In the genomic region with DNA sequence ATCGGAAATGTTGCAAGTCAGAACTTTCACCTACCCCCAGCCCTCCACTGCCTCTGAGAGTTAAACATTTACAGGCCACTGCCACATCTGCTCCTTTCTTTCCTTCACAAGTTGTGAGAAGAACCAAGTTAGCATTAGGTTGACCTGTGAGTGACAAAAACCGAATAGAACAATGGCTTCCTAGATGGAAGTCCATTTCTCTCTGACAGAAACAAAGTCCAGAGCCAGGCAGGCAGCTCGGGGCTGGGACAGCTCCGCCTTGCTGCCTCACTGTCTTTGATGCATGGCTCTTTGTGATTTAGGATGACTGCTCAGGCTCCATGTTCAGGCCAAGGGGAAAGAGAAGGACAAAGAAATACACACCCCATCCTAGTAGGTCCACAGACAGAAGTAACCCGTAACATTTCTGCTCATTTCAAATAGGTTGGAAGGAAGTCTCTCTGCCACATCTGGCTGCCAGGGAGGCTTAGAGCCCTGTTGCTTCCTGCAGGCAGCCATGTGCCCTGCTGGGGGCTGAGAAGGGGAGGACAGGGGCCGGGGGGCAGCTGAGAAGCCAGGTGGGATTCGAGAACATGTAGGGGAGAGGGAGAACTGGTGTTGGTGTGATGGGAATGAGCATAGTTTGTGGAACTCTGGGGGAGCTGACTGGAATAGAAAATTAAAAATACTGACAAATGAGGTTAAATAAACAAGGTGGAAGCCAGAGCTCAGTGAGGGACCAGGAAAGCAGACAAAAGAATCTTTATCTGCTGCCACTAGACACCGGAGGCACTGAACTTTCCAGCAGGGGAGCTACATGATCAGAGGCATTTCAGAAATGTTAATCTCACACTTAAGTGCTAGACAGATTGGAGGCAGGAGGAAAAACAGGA, we compare ENCODE assay signal across 8 cellular contexts. TPM values are rescaled to one million over a fixed set of nuclear protein-coding genes. Genes with fewer than 3 reads are reported as not detected.
A peak's percentile ranks its signal among the peaks of the same experiment; 100 is the strongest.
DNase-seq lines count a peak whose midpoint lies in the region; ATAC-seq and TF ChIP-seq lines count a peak whose summit lies in the region.

No MANE protein-coding gene starts in this region.

- peaks cover 17% of the 10 kb centered on the region for H3K36me3 Mint-ChIP-seq in Calu3 (ENCODE audit: insufficient read depth, unreplicated experiment)
- H3K36me3 Mint-ChIP-seq in activated naive CD4-positive, alpha-beta T cell treated with anti-CD3 and anti-CD28 coated beads, Interleukin-2, amount 50 U/mL, for 72 hours = peaks cover 0 to 15% of the 10 kb centered on the region in 2 donors

- no peaks in the 10 kb centered on the region for H3K27me3 Mint-ChIP-seq in Calu3 (ENCODE audit: unreplicated experiment)

- H3K4me3 Mint-ChIP-seq in Calu3 (ENCODE audit: low read depth, unreplicated experiment) = peak overlapping the region; percentile 27

- peak; percentile 53 for ATAC-seq in HG03175 (IDR thresholded peaks at IDR 0.05; ENCODE audit: unreplicated experiment)
- no peak for ATAC-seq in activated naive CD4-positive, alpha-beta T cell treated with anti-CD3 and anti-CD28 coated beads, Interleukin-2, amount 50 U/mL, for 72 hours
- no peak for ATAC-seq in HG02885 (IDR thresholded peaks at IDR 0.05; ENCODE audit: poor library complexity, unreplicated experiment)

- CTCF ChIA-PET in Calu3 (lab: Charles Lee) = interaction anchor here (0.6 to 2.3 kb wide), 13 partner anchors 12 to 150 kb away, joined by 3 to 36 read pairs (median 4); a partner anchor contains a TSS

- peaks cover 55% of the 10 kb centered on the region for H3K4me1 Mint-ChIP-seq in Calu3 (ENCODE audit: low read depth, unreplicated experiment)

- DNase-seq in Calu3 (peak; percentile 79), kidney tubule cell (ENCODE audit: low spot score) (peak; percentile 92), NCI-H2029 treated with DMSO at 0.1 percent for 48 hours (lab: John Stamatoyannopoulos, UW) (no peak), germinal center (ENCODE audit: low spot score) (no peak), GDM1 (lab: John Stamatoyannopoulos, UW) (no peak)
- no peak for DNase-seq in activated naive CD4-positive, alpha-beta T cell treated with anti-CD3 and anti-CD28 coated beads, Interleukin-2, amount 50 U/mL, for 72 hours (ENCODE audit: low spot score in 2 of 2)

- TSS peak; percentile 73 for BruUV-seq in Calu3 (replicated peaks; lab: Mats Ljungman, UMichigan)

- H3K27ac Mint-ChIP-seq in Calu3 (ENCODE audit: unreplicated experiment) = peak overlapping the region; percentile 88
- H3K27ac Mint-ChIP-seq in activated naive CD4-positive, alpha-beta T cell treated with anti-CD3 and anti-CD28 coated beads, Interleukin-2, amount 50 U/mL, for 72 hours = peak overlapping the region; percentile 70 to 90

- TF ChIP-seq CTCF in Calu3 (IDR thresholded peaks at IDR 0.05; ENCODE audit: unreplicated experiment) = peak; percentile 21

- intact Hi-C loops in Calu3 (cut with micrococcal nuclease; ENCODE audit: unreplicated experiment) = loop anchor here (1.0 to 2.0 kb wide), 4 partner anchors 12 to 22 kb away; a partner anchor contains a TSS

- peaks cover 5% of the 10 kb centered on the region for H3K9me3 Mint-ChIP-seq in Calu3 (ENCODE audit: low read depth, unreplicated experiment)
- peaks cover 0 to 8% of the 10 kb centered on the region in 2 donors for H3K9me3 Mint-ChIP-seq in activated naive CD4-positive, alpha-beta T cell treated with anti-CD3 and anti-CD28 coated beads, Interleukin-2, amount 50 U/mL, for 72 hours

RNA-seq across cellular contexts. Expression of a gene that starts 19.5 kb away (rescaled TPM):
- total RNA-seq in Calu3 (2022) = 270 and 458 TPM in 2 replicates
- total RNA-seq in activated naive CD4-positive, alpha-beta T cell treated with anti-CD3 and anti-CD28 coated beads, Interleukin-2, amount 50 U/mL, for 72 hours = 100 to 1,000 TPM in 1 of 2 donors, 10 to 100 TPM in 1; 70.0 to 279 TPM

RNA-seq across cellular contexts. Expression of a gene that starts 21.4 kb away (rescaled TPM):
- total RNA-seq in Calu3 (2022) = 240 and 243 TPM in 2 replicates
- total RNA-seq in activated naive CD4-positive, alpha-beta T cell treated with anti-CD3 and anti-CD28 coated beads, Interleukin-2, amount 50 U/mL, for 72 hours = 100 to 1,000 TPM; 194 to 219 TPM

RNA-seq across cellular contexts. Expression of a gene that starts 43.7 kb away (rescaled TPM):
- 967 and 1,123 TPM in 2 replicates for total RNA-seq in Calu3 (2022)
- 1,000 to 10,000 TPM; 1,507 to 1,783 TPM for total RNA-seq in activated naive CD4-positive, alpha-beta T cell treated with anti-CD3 and anti-CD28 coated beads, Interleukin-2, amount 50 U/mL, for 72 hours

RNA-seq across cellular contexts. Expression of a gene that starts 46.8 kb away (rescaled TPM):
- 62.4 and 66.6 TPM in 2 replicates for total RNA-seq in Calu3 (2022)
- total RNA-seq in activated naive CD4-positive, alpha-beta T cell treated with anti-CD3 and anti-CD28 coated beads, Interleukin-2, amount 50 U/mL, for 72 hours = 100 to 1,000 TPM in 1 of 2 donors, 10 to 100 TPM in 1; 84.2 to 127 TPM

Comparison
In these comparisons a context has a peak if more than half of its experiments do, and no peak if none do; other contexts are left out.
1. DNase-seq: peak in Calu3 (single experiment) and kidney tubule cell (single experiment); none in activated naive CD4-positive, alpha-beta T cell treated with anti-CD3 and anti-CD28 coated beads, Interleukin-2, amount 50 U/mL, for 72 hours (0 of 2), NCI-H2029 treated with DMSO at 0.1 percent for 48 hours (single experiment), germinal center (single experiment) and GDM1 (single experiment).